ENCODE assay signal across 8 cellular contexts in genomic region chr3:50121416-50122032, GRCh38. TPM values are rescaled to one million over a fixed set of nuclear protein-coding genes. Genes with fewer than 3 reads are reported as not detected.
DNase-seq lines count a peak whose midpoint lies in the region; ATAC-seq and TF ChIP-seq lines count a peak whose summit lies in the region.

No MANE protein-coding gene starts in this region.

- H3K27ac ChIP-seq in DND-41 (ENCODE audit: low read length) = no peak overlapping the region
- no peak overlapping the region for H3K27ac ChIP-seq in lower lobe of right lung

- H3K27me3 ChIP-seq in DND-41 (ENCODE audit: insufficient read depth, low read length, poor library complexity) = no peaks in the 10 kb centered on the region
- no peaks in the 10 kb centered on the region for H3K27me3 ChIP-seq in lower lobe of right lung (ENCODE audit: low read depth)

- H4K20me1 ChIP-seq in DND-41 (ENCODE audit: insufficient read depth, low read length) = peaks cover 35% of the 10 kb centered on the region

- intact Hi-C loops in lower lobe of right lung (cut with DNase I) = no loop called here

- no peak overlapping the region for H2AFZ ChIP-seq in DND-41 (ENCODE audit: low read depth, low read length)

- no peaks in the 10 kb centered on the region for H3K9me3 ChIP-seq in DND-41 (ENCODE audit: insufficient read depth, low read length, severe bottlenecking)
- H3K9me3 ChIP-seq in lower lobe of right lung = no peaks in the 10 kb centered on the region

- peak; percentile 93 for ATAC-seq in DND-41 (ENCODE audit: insufficient read depth, low read depth)
- peak; percentile 83 to 84 for ATAC-seq in lower lobe of right lung
- no peak for ATAC-seq in GM19328 (IDR thresholded peaks at IDR 0.05; ENCODE audit: unreplicated experiment)

- H3K4me3 ChIP-seq in DND-41 (ENCODE audit: low read depth in 1 of 2, low read length in 2 of 2) = no peak overlapping the region
- H3K4me3 ChIP-seq in lower lobe of right lung = no peak overlapping the region

- H3K9ac ChIP-seq in DND-41 (ENCODE audit: low read depth, low read length) = no peak overlapping the region

- peaks cover 50% of the 10 kb centered on the region for H3K36me3 ChIP-seq in DND-41 (ENCODE audit: insufficient read depth, low read length)
- peaks cover 49% of the 10 kb centered on the region for H3K36me3 ChIP-seq in lower lobe of right lung

- H3K79me2 ChIP-seq in DND-41 (ENCODE audit: insufficient read depth, low read length) = no peaks in the 10 kb centered on the region

- H3K4me2 ChIP-seq in DND-41 (ENCODE audit: insufficient read depth, low read length) = no peak overlapping the region

- no peaks in the 10 kb centered on the region for H3K4me1 ChIP-seq in DND-41 (ENCODE audit: insufficient read depth, low read length)
- peaks cover 27% of the 10 kb centered on the region for H3K4me1 ChIP-seq in lower lobe of right lung

- TF ChIP-seq CTCF in DND-41 (IDR thresholded peaks at IDR 0.05; ENCODE audit: borderline replicate concordance, extremely low read depth, low read length, poor library complexity, severe bottlenecking) (peak; percentile 95), lower lobe of right lung (IDR thresholded peaks at IDR 0.05) (peak; percentile 87)

- DNase-seq in DND-41 (peak; percentile 77), HCEC 1CT (peak; percentile 58), NCI-H446 (lab: John Stamatoyannopoulos, UW) (peak; percentile 48 to 63), dedifferentiated amniotic fluid mesenchymal stem cell (ENCODE audit: extremely low spot score) (peak; percentile 65), lower lobe of right lung (peak; percentile 74)
- peak; percentile 81 for DNase-seq in activated CD4-positive, alpha-beta T cell treated with anti-CD3 and anti-CD28 coated beads for 48 hours
- peak; percentile 26 for DNase-seq in stimulated activated CD8-positive, alpha-beta memory T cell treated with anti-CD3 and anti-CD28 coated beads, Interleukin-12 subunit alpha, Interleukin-12 subunit beta, amount 100 ng/mL, for 24 hours (ENCODE audit: extremely low read depth)

RNA-seq across cellular contexts. Expression of gene RBM5, which starts 32.8 kb away (rescaled TPM):
- 153 TPM for total RNA-seq in lower lobe of right lung

RNA-seq across cellular contexts. Expression of gene SEMA3F, which starts 33.6 kb away (rescaled TPM):
- total RNA-seq in lower lobe of right lung = 44.7 TPM

Comparison
In these comparisons a context has a peak if more than half of its experiments do, and no peak if none do; other contexts are left out.
1. DNase-seq: peak in every context shown above with its lines; median percentile 81 in activated CD4-positive, alpha-beta T cell treated with anti-CD3 and anti-CD28 coated beads for 48 hours; 77 in DND-41; 74 in lower lobe of right lung; 65 in dedifferentiated amniotic fluid mesenchymal stem cell; 58 in HCEC 1CT; 56 in NCI-H446; 26 in stimulated activated CD8-positive, alpha-beta memory T cell treated with anti-CD3 and anti-CD28 coated beads, Interleukin-12 subunit alpha, Interleukin-12 subunit beta, amount 100 ng/mL, for 24 hours.